Comparison of ENCODE assay signal across 8 cellular contexts in genomic region chr1:120117371-120118177, GRCh38. TPM values are rescaled to one million over a fixed set of nuclear protein-coding genes. Genes with fewer than 3 reads are reported as not detected.
DNase-seq lines count a peak whose midpoint lies in the region; ATAC-seq and TF ChIP-seq lines count a peak whose summit lies in the region.
"Not testable (repeated sequence)": the region's sequence is repeated elsewhere in the genome, so short reads cannot be mapped to it uniquely, and the experiment has no call there.

No MANE protein-coding gene starts in this region.

- TF ChIP-seq CTCF in GM12865 (IDR thresholded peaks at IDR 0.05; ENCODE audit: insufficient read depth, low read depth, low read length, missing control alignments), result not testable (repeated sequence)

- not testable (repeated sequence) for H3K27me3 ChIP-seq in SJCRH30

- H3K4me3 Mint-ChIP-seq in stimulated activated naive CD8-positive, alpha-beta T cell treated with anti-CD3 and anti-CD28 coated beads, Interleukin-15, amount 100 ng/mL, for 72 hours, result not testable (repeated sequence)

- H3K9me3 ChIP-seq in SJCRH30 (replicated peaks), result not testable (repeated sequence)

- ATAC-seq in GM19452 (IDR thresholded peaks at IDR 0.05; ENCODE audit: unreplicated experiment) (peak; percentile 51), HG02763 (IDR thresholded peaks at IDR 0.05; ENCODE audit: unreplicated experiment) (peak; percentile 61), HG03520 (IDR thresholded peaks at IDR 0.05; ENCODE audit: unreplicated experiment) (peak; percentile 49)
- ATAC-seq in stimulated activated naive CD8-positive, alpha-beta T cell treated with anti-CD3 and anti-CD28 coated beads, Interleukin-15, amount 100 ng/mL, for 72 hours, result peak; percentile 43

- DNase-seq in GM12865 (ENCODE audit: low read depth) (peak; percentile 56), SJCRH30 (peak; percentile 70 to 80), fibroblast of gingiva (ENCODE audit: low read depth) (peak; percentile 0), medulla oblongata (ENCODE audit: extremely low spot score) (peak; percentile 14)
- DNase-seq in stimulated activated naive CD8-positive, alpha-beta T cell treated with anti-CD3 and anti-CD28 coated beads, Interleukin-15, amount 100 ng/mL, for 72 hours, result not testable (repeated sequence)

- H3K4me3 ChIP-seq in GM12865 (ENCODE audit: low read depth, low read length); SJCRH30: not testable (repeated sequence)

- H3K9me3 Mint-ChIP-seq in stimulated activated naive CD8-positive, alpha-beta T cell treated with anti-CD3 and anti-CD28 coated beads, Interleukin-15, amount 100 ng/mL, for 72 hours, result not testable (repeated sequence)

- not testable (repeated sequence) for H3K27me3 Mint-ChIP-seq in stimulated activated naive CD8-positive, alpha-beta T cell treated with anti-CD3 and anti-CD28 coated beads, Interleukin-15, amount 100 ng/mL, for 72 hours

- H3K4me1 Mint-ChIP-seq in stimulated activated naive CD8-positive, alpha-beta T cell treated with anti-CD3 and anti-CD28 coated beads, Interleukin-15, amount 100 ng/mL, for 72 hours, result peaks cover 18% of the 10 kb centered on the region

- H3K27ac Mint-ChIP-seq in stimulated activated naive CD8-positive, alpha-beta T cell treated with anti-CD3 and anti-CD28 coated beads, Interleukin-15, amount 100 ng/mL, for 72 hours, result not testable (repeated sequence)

- not testable (repeated sequence) for H3K36me3 ChIP-seq in SJCRH30

- peak overlapping the region; percentile 58 for H3K27ac ChIP-seq in SJCRH30

- not testable (repeated sequence) for H3K4me1 ChIP-seq in SJCRH30

RNA-seq across cellular contexts. Expression of gene NOTCH2, which starts 48.1 kb away (rescaled TPM):
- total RNA-seq in SJCRH30 (2014; rRNA removed; shearing (Covaris generic)), result 72.1 and 76.8 TPM in 2 replicates

RNA-seq across cellular contexts. Expression of gene SEC22B, which starts 58.7 kb away (rescaled TPM):
- 26.5 and 30.7 TPM in 2 replicates for total RNA-seq in SJCRH30 (2014; rRNA removed; shearing (Covaris generic))
